ENCODE assay signal across 8 cellular contexts in genomic region chr17:50201226-50201854, GRCh38. TPM values are rescaled to one million over a fixed set of nuclear protein-coding genes. Genes with fewer than 3 reads are reported as not detected.
DNase-seq lines count a peak whose midpoint lies in the region; ATAC-seq and TF ChIP-seq lines count a peak whose summit lies in the region.

TSS of gene COL1A1 (minus strand) at chr17:50201631. CDS start at chr17:50201513, 118 bp downstream.

- H3K27me3 Mint-ChIP-seq in stimulated activated naive CD8-positive, alpha-beta T cell treated with anti-CD3 and anti-CD28 coated beads, Interleukin-15, Interleukin-2, amounts not matched to agents 100 ng/mL and 50 ng/mL, for 24 hours: peaks cover 56% of the 10 kb centered on the region

- H3K4me3 ChIP-seq in cardiac fibroblast (replicated peaks in 1 of 2; ENCODE audit: low read depth in 2 of 2, low read length in 2 of 2) (peak within 1 kb of the TSS; percentile 92 to 96), suprapubic skin (peak within 1 kb of the TSS; percentile 44)

- H3K36me3 Mint-ChIP-seq in stimulated activated naive CD8-positive, alpha-beta T cell treated with anti-CD3 and anti-CD28 coated beads, Interleukin-15, Interleukin-2, amounts not matched to agents 100 ng/mL and 50 ng/mL, for 24 hours (ENCODE audit: low read depth): no peaks in the 10 kb centered on the region

- DNase-seq in stimulated activated naive CD8-positive, alpha-beta T cell treated with anti-CD3 and anti-CD28 coated beads, Interleukin-15, Interleukin-2, amounts not matched to agents 100 U/mL and 50 U/mL, for 24 hours: no peak
- DNase-seq in cardiac fibroblast (ENCODE audit: low read depth in 2 of 2): peak; percentile 91 to 94
- DNase-seq in left kidney (ENCODE audit: low read depth, low spot score): peak; percentile 86
- peak; percentile 91 to 93 for DNase-seq in suprapubic skin (ENCODE audit: low spot score in 2 of 2)
- DNase-seq in C1 segment of cervical spinal cord (lab: John Stamatoyannopoulos, UW): no peak
- DNase-seq in stimulated activated CD4-positive, alpha-beta T cell treated with anti-CD3 and anti-CD28 coated beads, Interleukin-2, amount 100 ng/mL, for 48 hours: no peak

- peak within 1 kb of the TSS; percentile 8 for H3K27ac Mint-ChIP-seq in stimulated activated naive CD8-positive, alpha-beta T cell treated with anti-CD3 and anti-CD28 coated beads, Interleukin-15, Interleukin-2, amounts not matched to agents 100 ng/mL and 50 ng/mL, for 24 hours

- H3K9me3 Mint-ChIP-seq in stimulated activated naive CD8-positive, alpha-beta T cell treated with anti-CD3 and anti-CD28 coated beads, Interleukin-15, Interleukin-2, amounts not matched to agents 100 ng/mL and 50 ng/mL, for 24 hours: no peaks in the 10 kb centered on the region

- peaks cover 8% of the 10 kb centered on the region for H3K36me3 ChIP-seq in suprapubic skin

- TF ChIP-seq CTCF in cardiac fibroblast (IDR thresholded peaks at IDR 0.05; ENCODE audit: low read depth, low read length) (no peak), suprapubic skin (IDR thresholded peaks at IDR 0.05) (no peak)

- H3K27ac ChIP-seq in suprapubic skin: peak within 1 kb of the TSS; percentile 80

- peak within 1 kb of the TSS; percentile 71 for H3K4me3 Mint-ChIP-seq in stimulated activated naive CD8-positive, alpha-beta T cell treated with anti-CD3 and anti-CD28 coated beads, Interleukin-15, Interleukin-2, amounts not matched to agents 100 ng/mL and 50 ng/mL, for 24 hours

- peaks cover 23% of the 10 kb centered on the region for H3K4me1 Mint-ChIP-seq in stimulated activated naive CD8-positive, alpha-beta T cell treated with anti-CD3 and anti-CD28 coated beads, Interleukin-15, Interleukin-2, amounts not matched to agents 100 ng/mL and 50 ng/mL, for 24 hours (ENCODE audit: low read depth)

- 7% methylated on average over 22 of the region's 37 CpGs for WGBS in suprapubic skin

- peaks cover 53% of the 10 kb centered on the region for H3K4me1 ChIP-seq in suprapubic skin

- no peak for TF ChIP-seq EP300 in suprapubic skin (IDR thresholded peaks at IDR 0.05)

- H3K9me3 ChIP-seq in suprapubic skin: no peaks in the 10 kb centered on the region

- peak; percentile 67 to 95 for TF ChIP-seq POLR2A in suprapubic skin (IDR thresholded peaks at IDR 0.05)

- peaks cover 27% of the 10 kb centered on the region for H3K27me3 ChIP-seq in suprapubic skin

- ATAC-seq in stimulated activated naive CD8-positive, alpha-beta T cell treated with anti-CD3 and anti-CD28 coated beads, Interleukin-15, Interleukin-2, amounts not matched to agents 100 U/mL and 50 U/mL, for 24 hours: no peak
- no peak for ATAC-seq in GM19035 (IDR thresholded peaks at IDR 0.05; ENCODE audit: unreplicated experiment)

RNA-seq across cellular contexts. Expression of gene COL1A1, which starts in this region (rescaled TPM):
- total RNA-seq in suprapubic skin: 10 to 100 TPM; 19.2 to 56.8 (median 33.1) TPM

Comparison
In these comparisons a context has a peak if more than half of its experiments do, and no peak if none do; other contexts are left out.
1. DNase-seq: peak in cardiac fibroblast (2 of 2), left kidney (single experiment) and suprapubic skin (2 of 2); none in stimulated activated naive CD8-positive, alpha-beta T cell treated with anti-CD3 and anti-CD28 coated beads, Interleukin-15, Interleukin-2, amounts not matched to agents 100 U/mL and 50 U/mL, for 24 hours (single experiment), C1 segment of cervical spinal cord (0 of 14) and stimulated activated CD4-positive, alpha-beta T cell treated with anti-CD3 and anti-CD28 coated beads, Interleukin-2, amount 100 ng/mL, for 48 hours (0 of 2).